In the genomic region with DNA sequence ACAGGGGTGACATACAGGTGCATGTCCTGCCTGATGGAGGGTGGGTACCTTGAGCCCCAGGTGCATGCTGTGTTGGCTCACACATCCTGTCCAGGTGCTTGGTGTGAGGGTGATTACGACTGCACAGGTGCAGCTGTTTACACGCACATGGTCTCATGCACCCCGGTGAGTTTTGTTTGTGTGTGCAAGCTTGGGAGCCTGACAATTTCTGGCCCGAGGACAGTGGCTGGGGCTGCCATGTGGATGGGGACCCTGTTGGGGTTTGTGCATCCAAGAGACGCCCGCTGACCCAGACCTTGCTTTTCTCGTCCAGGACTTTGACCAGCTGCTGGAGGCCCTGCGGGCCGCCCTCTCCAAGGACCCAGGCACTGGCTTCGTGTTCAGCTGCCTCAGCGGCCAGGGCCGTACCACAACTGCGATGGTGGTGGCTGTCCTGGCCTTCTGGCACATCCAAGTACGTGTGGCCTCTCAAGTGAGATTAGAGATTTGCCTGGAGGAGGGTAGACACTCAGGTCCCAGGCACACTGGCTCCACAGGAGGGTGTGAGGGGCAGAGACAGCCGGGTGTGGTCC, we compare ENCODE assay signal across 1 cellular context.
TF ChIP-seq lines count a peak whose summit lies in the region.

No MANE protein-coding gene starts in this region.

TF ChIP-seq in HepG2, 621 proteins besides CTCF, POLR2A, EP300 and RAD21 (continued from another document):
- TF ChIP-seq, protein P1, sequence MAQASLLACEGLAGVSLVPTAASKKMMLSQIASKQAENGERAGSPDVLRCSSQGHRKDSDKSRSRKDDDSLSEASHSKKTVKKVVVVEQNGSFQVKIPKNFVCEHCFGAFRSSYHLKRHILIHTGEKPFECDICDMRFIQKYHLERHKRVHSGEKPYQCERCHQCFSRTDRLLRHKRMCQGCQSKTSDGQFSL (CRISPR knock-in tag; IDR thresholded peaks at IDR 0.05) = no peak
- no peak for TF ChIP-seq MAF1 (CRISPR knock-in tag; IDR thresholded peaks at IDR 0.05; ENCODE audit: borderline replicate concordance)
- no peak for TF ChIP-seq MAZ (IDR thresholded peaks at IDR 0.05; ENCODE audit: borderline replicate concordance, low read depth, low read length)
- TF ChIP-seq MAZ (CRISPR knock-in tag; IDR thresholded peaks at IDR 0.05; ENCODE audit: low read depth) = peak; percentile 44; the same call in 1 of the 2 replicates
- TF ChIP-seq, protein P2, sequence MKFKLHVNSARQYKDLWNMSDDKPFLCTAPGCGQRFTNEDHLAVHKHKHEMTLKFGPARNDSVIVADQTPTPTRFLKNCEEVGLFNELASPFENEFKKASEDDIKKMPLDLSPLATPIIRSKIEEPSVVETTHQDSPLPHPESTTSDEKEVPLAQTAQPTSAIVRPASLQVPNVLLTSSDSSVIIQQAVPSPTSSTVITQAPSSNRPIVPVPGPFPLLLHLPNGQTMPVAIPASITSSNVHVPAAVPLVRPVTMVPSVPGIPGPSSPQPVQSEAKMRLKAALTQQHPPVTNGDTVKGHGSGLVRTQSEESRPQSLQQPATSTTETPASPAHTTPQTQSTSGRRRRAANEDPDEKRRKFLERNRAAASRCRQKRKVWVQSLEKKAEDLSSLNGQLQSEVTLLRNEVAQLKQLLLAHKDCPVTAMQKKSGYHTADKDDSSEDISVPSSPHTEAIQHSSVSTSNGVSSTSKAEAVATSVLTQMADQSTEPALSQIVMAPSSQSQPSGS (CRISPR knock-in tag; IDR thresholded peaks at IDR 0.05) = no peak
- no peak for TF ChIP-seq ZNF251 (CRISPR knock-in tag; IDR thresholded peaks at IDR 0.05)
- no peak for TF ChIP-seq ZNF317 (CRISPR knock-in tag; IDR thresholded peaks at IDR 0.05)
- no peak for TF ChIP-seq ZNF512B (CRISPR knock-in tag; IDR thresholded peaks at IDR 0.05; ENCODE audit: borderline replicate concordance)
- no peak for TF ChIP-seq ZNF333 (CRISPR knock-in tag; IDR thresholded peaks at IDR 0.05; ENCODE audit: borderline replicate concordance)
- no peak for TF ChIP-seq MEF2D (CRISPR knock-in tag; IDR thresholded peaks at IDR 0.05)
- TF ChIP-seq HES4 (CRISPR knock-in tag; IDR thresholded peaks at IDR 0.05; ENCODE audit: borderline replicate concordance) = no peak
- TF ChIP-seq MNT (IDR thresholded peaks at IDR 0.05) = peak; percentile 37; the same call in 1 of the 2 replicates
- TF ChIP-seq AHR (CRISPR knock-in tag; IDR thresholded peaks at IDR 0.05) = no peak
- no peak for TF ChIP-seq CEBPG (CRISPR knock-in tag; IDR thresholded peaks at IDR 0.05)
- TF ChIP-seq, protein P3, sequence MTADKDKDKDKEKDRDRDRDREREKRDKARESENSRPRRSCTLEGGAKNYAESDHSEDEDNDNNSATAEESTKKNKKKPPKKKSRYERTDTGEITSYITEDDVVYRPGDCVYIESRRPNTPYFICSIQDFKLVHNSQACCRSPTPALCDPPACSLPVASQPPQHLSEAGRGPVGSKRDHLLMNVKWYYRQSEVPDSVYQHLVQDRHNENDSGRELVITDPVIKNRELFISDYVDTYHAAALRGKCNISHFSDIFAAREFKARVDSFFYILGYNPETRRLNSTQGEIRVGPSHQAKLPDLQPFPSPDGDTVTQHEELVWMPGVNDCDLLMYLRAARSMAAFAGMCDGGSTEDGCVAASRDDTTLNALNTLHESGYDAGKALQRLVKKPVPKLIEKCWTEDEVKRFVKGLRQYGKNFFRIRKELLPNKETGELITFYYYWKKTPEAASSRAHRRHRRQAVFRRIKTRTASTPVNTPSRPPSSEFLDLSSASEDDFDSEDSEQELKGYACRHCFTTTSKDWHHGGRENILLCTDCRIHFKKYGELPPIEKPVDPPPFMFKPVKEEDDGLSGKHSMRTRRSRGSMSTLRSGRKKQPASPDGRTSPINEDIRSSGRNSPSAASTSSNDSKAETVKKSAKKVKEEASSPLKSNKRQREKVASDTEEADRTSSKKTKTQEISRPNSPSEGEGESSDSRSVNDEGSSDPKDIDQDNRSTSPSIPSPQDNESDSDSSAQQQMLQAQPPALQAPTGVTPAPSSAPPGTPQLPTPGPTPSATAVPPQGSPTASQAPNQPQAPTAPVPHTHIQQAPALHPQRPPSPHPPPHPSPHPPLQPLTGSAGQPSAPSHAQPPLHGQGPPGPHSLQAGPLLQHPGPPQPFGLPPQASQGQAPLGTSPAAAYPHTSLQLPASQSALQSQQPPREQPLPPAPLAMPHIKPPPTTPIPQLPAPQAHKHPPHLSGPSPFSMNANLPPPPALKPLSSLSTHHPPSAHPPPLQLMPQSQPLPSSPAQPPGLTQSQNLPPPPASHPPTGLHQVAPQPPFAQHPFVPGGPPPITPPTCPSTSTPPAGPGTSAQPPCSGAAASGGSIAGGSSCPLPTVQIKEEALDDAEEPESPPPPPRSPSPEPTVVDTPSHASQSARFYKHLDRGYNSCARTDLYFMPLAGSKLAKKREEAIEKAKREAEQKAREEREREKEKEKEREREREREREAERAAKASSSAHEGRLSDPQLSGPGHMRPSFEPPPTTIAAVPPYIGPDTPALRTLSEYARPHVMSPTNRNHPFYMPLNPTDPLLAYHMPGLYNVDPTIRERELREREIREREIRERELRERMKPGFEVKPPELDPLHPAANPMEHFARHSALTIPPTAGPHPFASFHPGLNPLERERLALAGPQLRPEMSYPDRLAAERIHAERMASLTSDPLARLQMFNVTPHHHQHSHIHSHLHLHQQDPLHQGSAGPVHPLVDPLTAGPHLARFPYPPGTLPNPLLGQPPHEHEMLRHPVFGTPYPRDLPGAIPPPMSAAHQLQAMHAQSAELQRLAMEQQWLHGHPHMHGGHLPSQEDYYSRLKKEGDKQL (CRISPR knock-in tag; IDR thresholded peaks at IDR 0.05; ENCODE audit: low read depth) = no peak
- TF ChIP-seq, protein P4, sequence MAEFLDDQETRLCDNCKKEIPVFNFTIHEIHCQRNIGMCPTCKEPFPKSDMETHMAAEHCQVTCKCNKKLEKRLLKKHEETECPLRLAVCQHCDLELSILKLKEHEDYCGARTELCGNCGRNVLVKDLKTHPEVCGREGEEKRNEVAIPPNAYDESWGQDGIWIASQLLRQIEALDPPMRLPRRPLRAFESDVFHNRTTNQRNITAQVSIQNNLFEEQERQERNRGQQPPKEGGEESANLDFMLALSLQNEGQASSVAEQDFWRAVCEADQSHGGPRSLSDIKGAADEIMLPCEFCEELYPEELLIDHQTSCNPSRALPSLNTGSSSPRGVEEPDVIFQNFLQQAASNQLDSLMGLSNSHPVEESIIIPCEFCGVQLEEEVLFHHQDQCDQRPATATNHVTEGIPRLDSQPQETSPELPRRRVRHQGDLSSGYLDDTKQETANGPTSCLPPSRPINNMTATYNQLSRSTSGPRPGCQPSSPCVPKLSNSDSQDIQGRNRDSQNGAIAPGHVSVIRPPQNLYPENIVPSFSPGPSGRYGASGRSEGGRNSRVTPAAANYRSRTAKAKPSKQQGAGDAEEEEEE (CRISPR knock-in tag; IDR thresholded peaks at IDR 0.05; ENCODE audit: borderline replicate concordance) = no peak
- TF ChIP-seq LCORL (IDR thresholded peaks at IDR 0.05) = no peak
- TF ChIP-seq LCORL (CRISPR knock-in tag; IDR thresholded peaks at IDR 0.05) = no peak
- no peak for TF ChIP-seq ZNF567 (CRISPR knock-in tag; IDR thresholded peaks at IDR 0.05; ENCODE audit: borderline replicate concordance)
- TF ChIP-seq, protein P5, sequence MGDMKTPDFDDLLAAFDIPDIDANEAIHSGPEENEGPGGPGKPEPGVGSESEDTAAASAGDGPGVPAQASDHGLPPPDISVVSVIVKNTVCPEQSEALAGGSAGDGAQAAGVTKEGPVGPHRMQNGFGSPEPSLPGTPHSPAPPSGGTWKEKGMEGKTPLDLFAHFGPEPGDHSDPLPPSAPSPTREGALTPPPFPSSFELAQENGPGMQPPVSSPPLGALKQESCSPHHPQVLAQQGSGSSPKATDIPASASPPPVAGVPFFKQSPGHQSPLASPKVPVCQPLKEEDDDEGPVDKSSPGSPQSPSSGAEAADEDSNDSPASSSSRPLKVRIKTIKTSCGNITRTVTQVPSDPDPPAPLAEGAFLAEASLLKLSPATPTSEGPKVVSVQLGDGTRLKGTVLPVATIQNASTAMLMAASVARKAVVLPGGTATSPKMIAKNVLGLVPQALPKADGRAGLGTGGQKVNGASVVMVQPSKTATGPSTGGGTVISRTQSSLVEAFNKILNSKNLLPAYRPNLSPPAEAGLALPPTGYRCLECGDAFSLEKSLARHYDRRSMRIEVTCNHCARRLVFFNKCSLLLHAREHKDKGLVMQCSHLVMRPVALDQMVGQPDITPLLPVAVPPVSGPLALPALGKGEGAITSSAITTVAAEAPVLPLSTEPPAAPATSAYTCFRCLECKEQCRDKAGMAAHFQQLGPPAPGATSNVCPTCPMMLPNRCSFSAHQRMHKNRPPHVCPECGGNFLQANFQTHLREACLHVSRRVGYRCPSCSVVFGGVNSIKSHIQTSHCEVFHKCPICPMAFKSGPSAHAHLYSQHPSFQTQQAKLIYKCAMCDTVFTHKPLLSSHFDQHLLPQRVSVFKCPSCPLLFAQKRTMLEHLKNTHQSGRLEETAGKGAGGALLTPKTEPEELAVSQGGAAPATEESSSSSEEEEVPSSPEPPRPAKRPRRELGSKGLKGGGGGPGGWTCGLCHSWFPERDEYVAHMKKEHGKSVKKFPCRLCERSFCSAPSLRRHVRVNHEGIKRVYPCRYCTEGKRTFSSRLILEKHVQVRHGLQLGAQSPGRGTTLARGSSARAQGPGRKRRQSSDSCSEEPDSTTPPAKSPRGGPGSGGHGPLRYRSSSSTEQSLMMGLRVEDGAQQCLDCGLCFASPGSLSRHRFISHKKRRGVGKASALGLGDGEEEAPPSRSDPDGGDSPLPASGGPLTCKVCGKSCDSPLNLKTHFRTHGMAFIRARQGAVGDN (CRISPR knock-in tag; IDR thresholded peaks at IDR 0.05) = peak; percentile 6; the same call in 1 of the 2 replicates
- TF ChIP-seq ZNF644 (CRISPR knock-in tag; IDR thresholded peaks at IDR 0.05; ENCODE audit: low read depth) = no peak
- TF ChIP-seq BRD4 (CRISPR knock-in tag; IDR thresholded peaks at IDR 0.05) = no peak
- no peak for TF ChIP-seq ZNF558 (CRISPR knock-in tag; IDR thresholded peaks at IDR 0.05; ENCODE audit: borderline replicate concordance)
- no peak for TF ChIP-seq MBNL3 (CRISPR knock-in tag; conservative IDR thresholded peaks at IDR 0.05)
- TF ChIP-seq TOE1 (CRISPR knock-in tag; IDR thresholded peaks at IDR 0.05) = no peak
- no peak for TF ChIP-seq TCF7L2 (IDR thresholded peaks at IDR 0.05; ENCODE audit: low read depth, low read length)
